Comparison of ENCODE assay signal across 8 cellular contexts in the genomic region with DNA sequence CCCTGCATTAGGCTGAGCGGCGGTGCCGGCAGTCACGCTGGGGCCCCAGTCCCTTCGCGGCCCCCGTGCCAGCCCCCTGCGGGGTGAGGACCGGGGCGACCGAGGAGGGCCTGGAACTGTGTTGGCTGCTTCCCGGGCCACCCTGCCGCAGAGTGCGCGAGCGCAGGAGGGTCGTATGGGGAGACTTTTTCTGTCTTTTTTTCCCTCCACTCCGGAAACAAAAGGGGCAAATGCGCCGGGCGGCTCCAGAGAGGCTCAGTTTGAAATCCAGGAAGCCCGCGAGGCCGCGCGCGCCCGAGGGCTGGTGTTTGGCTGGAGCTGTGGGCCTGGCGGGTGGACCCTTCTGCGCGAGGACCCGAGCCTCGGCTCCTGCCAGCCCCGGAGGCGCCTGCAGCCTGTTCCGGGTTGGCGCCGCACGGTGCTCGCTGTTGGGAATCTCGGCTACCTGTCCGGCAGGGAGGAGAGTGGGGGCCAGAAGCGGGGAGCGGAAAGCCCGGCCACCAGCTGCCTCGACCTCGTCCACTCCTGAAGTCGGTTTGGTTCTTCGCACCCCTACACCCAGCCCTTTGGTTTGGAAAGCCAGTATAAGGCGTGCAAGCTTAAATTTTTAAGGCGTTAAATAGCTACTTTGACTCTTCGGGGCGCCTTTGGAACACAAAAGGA. TPM values are rescaled to one million over a fixed set of nuclear protein-coding genes. Genes with fewer than 3 reads are reported as not detected.
A peak's percentile ranks its signal among the peaks of the same experiment; 100 is the strongest.
DNase-seq lines count a peak whose midpoint lies in the region; ATAC-seq and TF ChIP-seq lines count a peak whose summit lies in the region.

No MANE protein-coding gene starts in this region.

- TF ChIP-seq EP300 in Ishikawa (IDR thresholded peaks at IDR 0.05; ENCODE audit: borderline replicate concordance) = no peak

- DNase-seq in CD14-positive monocyte (ENCODE audit: low spot score) = no peak
- DNase-seq in astrocyte of the cerebellum (ENCODE audit: low read depth) = no peak
- peak; percentile 88 for DNase-seq in spleen
- no peak for DNase-seq in ecto neural progenitor cell (ENCODE audit: low spot score)

- peaks cover 0 to 5% (median 0%) of the 10 kb centered on the region in 7 donors for H3K9me3 Mint-ChIP-seq in CD14-positive monocyte

- no peaks in the 10 kb centered on the region for H3K9me3 ChIP-seq in iPS-20b (ENCODE audit: insufficient read depth, low read depth, low read length)
- no peaks in the 10 kb centered on the region for H3K9me3 ChIP-seq in spleen

- H3K36me3 Mint-ChIP-seq in CD14-positive monocyte = peaks cover 2 to 25% of the 10 kb centered on the region in 2 donors

- H3K4me1 ChIP-seq in iPS-20b (ENCODE audit: insufficient read depth, low read length) (peaks cover 63% of the 10 kb centered on the region), spleen (peaks cover 19 to 81% (median 74%) of the 10 kb centered on the region in 6 donors)

- TF ChIP-seq RAD21 in Ishikawa (IDR thresholded peaks at IDR 0.05; ENCODE audit: low read depth) = no peak

- ATAC-seq in GM19328 (IDR thresholded peaks at IDR 0.05; ENCODE audit: unreplicated experiment) = no peak
- no peak for ATAC-seq in GM18511 (IDR thresholded peaks at IDR 0.05; ENCODE audit: unreplicated experiment)

- intact Hi-C loops in CD14-positive monocyte (cut with micrococcal nuclease) = loop anchor here (5.0 kb wide), 1 partner anchor 33 kb away; no protein-coding TSS in a partner anchor
- intact Hi-C loops in spleen (cut with DNase I; ENCODE audit: low total_unique reads) = no loop called here

- H3K36me3 ChIP-seq in iPS-20b (ENCODE audit: insufficient read depth, low read depth, low read length) (peaks cover 5% of the 10 kb centered on the region; the same call in 1 of the 2 replicates), spleen (no peaks in the 10 kb centered on the region)

- H3K4me3 ChIP-seq in astrocyte of the cerebellum (ENCODE audit: low read depth, low read length) (peak overlapping the region; percentile 74), iPS-20b (ENCODE audit: low read length) (peak overlapping the region; percentile 84), spleen (peak overlapping the region; percentile 42 to 81 (median 74))

- in situ Hi-C loops in astrocyte of the cerebellum (cut with HindIII; ENCODE audit: low sequenced_read_pairs) = no loop called here

- WGBS in spleen, 5 donors = 2 to 6% (median 3%) methylated on average over 27 to 53 of the region's 53 CpGs

- H3K27ac ChIP-seq in iPS-20b (ENCODE audit: low read length) (no peak overlapping the region), spleen (peak overlapping the region; percentile 73 to 97 (median 93))

- peaks cover 74% of the 10 kb centered on the region for H3K4me1 Mint-ChIP-seq in CD14-positive monocyte

- peak overlapping the region; percentile 87 to 95 (median 90) for H3K27ac Mint-ChIP-seq in CD14-positive monocyte

- peaks cover 23 to 41% (median 25%) of the 10 kb centered on the region in 3 donors for H3K27me3 Mint-ChIP-seq in CD14-positive monocyte (ENCODE audit: low read depth in 3 of 3)

- no peak for TF ChIP-seq POLR2A in spleen (IDR thresholded peaks at IDR 0.05)

- TF ChIP-seq CTCF in CD14-positive monocyte (IDR thresholded peaks at IDR 0.05) (no peak), astrocyte of the cerebellum (IDR thresholded peaks at IDR 0.05; ENCODE audit: low read depth, low read length, missing control alignments) (no peak), spleen (IDR thresholded peaks at IDR 0.05 in 8 of 11, conservative IDR thresholded peaks at IDR 0.05 in 3 of 11) (no peak)

- peaks cover 30% of the 10 kb centered on the region for H3K27me3 ChIP-seq in iPS-20b (ENCODE audit: insufficient read depth, low read length)
- peaks cover 0 to 60% (median 18%) of the 10 kb centered on the region in 7 donors for H3K27me3 ChIP-seq in spleen (replicated peaks in 1 of 7)

- H3K4me3 Mint-ChIP-seq in CD14-positive monocyte = peak overlapping the region; percentile 84 to 95

- H3K9ac ChIP-seq in iPS-20b (ENCODE audit: low read depth, low read length) = peak overlapping the region; percentile 82; the same call in 1 of the 2 replicates

TF ChIP-seq in Ishikawa, 13 proteins besides CTCF, POLR2A, EP300 and RAD21:
- TF ChIP-seq TAF1 (IDR thresholded peaks at IDR 0.05; ENCODE audit: low read depth) = peak; percentile 21; the same call in 1 of the 2 replicates
- no peak for TF ChIP-seq USF1 (IDR thresholded peaks at IDR 0.05)
- TF ChIP-seq, protein P1, sequence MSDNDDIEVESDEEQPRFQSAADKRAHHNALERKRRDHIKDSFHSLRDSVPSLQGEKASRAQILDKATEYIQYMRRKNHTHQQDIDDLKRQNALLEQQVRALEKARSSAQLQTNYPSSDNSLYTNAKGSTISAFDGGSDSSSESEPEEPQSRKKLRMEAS (IDR thresholded peaks at IDR 0.05) = peak; percentile 12; the same call in 1 of the 2 replicates
- TF ChIP-seq NFIC (IDR thresholded peaks at IDR 0.05) = no peak
- TF ChIP-seq FOXM1 (IDR thresholded peaks at IDR 0.05; ENCODE audit: borderline replicate concordance, low read depth) = no peak
- no peak for TF ChIP-seq EGR1 (IDR thresholded peaks at IDR 0.05)
- no peak for TF ChIP-seq CREB1 (IDR thresholded peaks at IDR 0.05; ENCODE audit: low read depth)
- TF ChIP-seq TEAD4 (IDR thresholded peaks at IDR 0.05) = no peak

RNA-seq across cellular contexts. Expression of gene PLEKHG3, which starts 0.7 kb away (rescaled TPM):
- polyA plus RNA-seq in CD14-positive monocyte (10 to 100 TPM in 1 of 2 donors, 1 to 10 TPM in 1; 6.3 to 21.6 TPM), spleen (10 to 100 TPM in 2 of 3 donors, 1 to 10 TPM in 1; 4.5 to 17.1 (median 12.3) TPM)
- total RNA-seq in spleen = 10 to 100 TPM; 31.5 to 77.7 (median 56.2) TPM
